ENCODE assay signal across 1 cellular context in the genomic region with DNA sequence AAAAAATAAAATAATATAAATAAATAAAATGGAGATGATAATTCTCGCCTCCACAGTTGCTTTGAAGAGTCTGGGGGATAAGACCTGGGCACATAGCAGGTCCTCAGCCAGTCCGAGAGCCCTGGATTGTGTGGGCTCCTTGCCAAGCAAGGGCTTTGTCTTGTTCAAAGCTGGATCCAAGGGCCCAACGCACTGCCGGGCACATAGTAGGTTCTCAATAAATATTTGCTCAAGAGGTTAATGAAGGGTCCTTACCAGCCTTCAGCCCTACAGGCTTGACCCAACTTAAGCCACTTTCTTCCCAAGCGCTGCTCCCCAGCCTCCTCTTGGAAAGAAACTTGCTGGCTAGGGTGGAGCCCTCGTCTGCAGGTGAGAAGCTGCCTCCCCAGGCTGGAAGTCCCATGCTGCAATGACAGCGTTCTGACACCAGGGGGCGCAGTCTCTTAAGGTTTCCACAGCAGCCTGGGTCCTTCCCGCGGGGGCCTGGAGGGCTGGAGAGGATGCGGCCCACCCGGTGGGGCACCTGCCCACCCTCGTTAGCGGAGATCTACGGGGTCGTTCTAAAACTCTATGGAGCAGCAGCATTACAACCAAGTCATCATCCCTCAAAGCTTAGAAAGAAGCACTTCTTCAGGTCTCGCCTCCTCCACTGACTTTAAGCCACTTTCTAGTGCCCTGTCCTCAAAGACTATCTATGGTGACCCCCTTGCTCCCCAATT.
A peak's percentile ranks its signal among the peaks of the same experiment; 100 is the strongest.
TF ChIP-seq lines count a peak whose summit lies in the region.

No MANE protein-coding gene starts in this region.

TF ChIP-seq in GM12878, 131 proteins besides CTCF, POLR2A, EP300 and RAD21 (continued from another document and continues in another):
- TF ChIP-seq, protein P1, sequence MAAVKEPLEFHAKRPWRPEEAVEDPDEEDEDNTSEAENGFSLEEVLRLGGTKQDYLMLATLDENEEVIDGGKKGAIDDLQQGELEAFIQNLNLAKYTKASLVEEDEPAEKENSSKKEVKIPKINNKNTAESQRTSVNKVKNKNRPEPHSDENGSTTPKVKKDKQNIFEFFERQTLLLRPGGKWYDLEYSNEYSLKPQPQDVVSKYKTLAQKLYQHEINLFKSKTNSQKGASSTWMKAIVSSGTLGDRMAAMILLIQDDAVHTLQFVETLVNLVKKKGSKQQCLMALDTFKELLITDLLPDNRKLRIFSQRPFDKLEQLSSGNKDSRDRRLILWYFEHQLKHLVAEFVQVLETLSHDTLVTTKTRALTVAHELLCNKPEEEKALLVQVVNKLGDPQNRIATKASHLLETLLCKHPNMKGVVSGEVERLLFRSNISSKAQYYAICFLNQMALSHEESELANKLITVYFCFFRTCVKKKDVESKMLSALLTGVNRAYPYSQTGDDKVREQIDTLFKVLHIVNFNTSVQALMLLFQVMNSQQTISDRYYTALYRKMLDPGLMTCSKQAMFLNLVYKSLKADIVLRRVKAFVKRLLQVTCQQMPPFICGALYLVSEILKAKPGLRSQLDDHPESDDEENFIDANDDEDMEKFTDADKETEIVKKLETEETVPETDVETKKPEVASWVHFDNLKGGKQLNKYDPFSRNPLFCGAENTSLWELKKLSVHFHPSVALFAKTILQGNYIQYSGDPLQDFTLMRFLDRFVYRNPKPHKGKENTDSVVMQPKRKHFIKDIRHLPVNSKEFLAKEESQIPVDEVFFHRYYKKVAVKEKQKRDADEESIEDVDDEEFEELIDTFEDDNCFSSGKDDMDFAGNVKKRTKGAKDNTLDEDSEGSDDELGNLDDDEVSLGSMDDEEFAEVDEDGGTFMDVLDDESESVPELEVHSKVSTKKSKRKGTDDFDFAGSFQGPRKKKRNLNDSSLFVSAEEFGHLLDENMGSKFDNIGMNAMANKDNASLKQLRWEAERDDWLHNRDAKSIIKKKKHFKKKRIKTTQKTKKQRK (IDR thresholded peaks at IDR 0.05; ENCODE audit: low read depth, low read length) = no peak
- no peak for TF ChIP-seq JUND (IDR thresholded peaks at IDR 0.05; ENCODE audit: low read depth, low read length)
- TF ChIP-seq NFIC (IDR thresholded peaks at IDR 0.05; ENCODE audit: low read depth, low read length) = no peak
- no peak for TF ChIP-seq ZNF622 (IDR thresholded peaks at IDR 0.05)
- TF ChIP-seq MXI1 (IDR thresholded peaks at IDR 0.05; ENCODE audit: low read depth, low read length) = no peak
- TF ChIP-seq SREBF2 (IDR thresholded peaks at IDR 0.05; ENCODE audit: low read length) = no peak
- TF ChIP-seq, protein P2, sequence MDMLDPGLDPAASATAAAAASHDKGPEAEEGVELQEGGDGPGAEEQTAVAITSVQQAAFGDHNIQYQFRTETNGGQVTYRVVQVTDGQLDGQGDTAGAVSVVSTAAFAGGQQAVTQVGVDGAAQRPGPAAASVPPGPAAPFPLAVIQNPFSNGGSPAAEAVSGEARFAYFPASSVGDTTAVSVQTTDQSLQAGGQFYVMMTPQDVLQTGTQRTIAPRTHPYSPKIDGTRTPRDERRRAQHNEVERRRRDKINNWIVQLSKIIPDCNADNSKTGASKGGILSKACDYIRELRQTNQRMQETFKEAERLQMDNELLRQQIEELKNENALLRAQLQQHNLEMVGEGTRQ (IDR thresholded peaks at IDR 0.05; ENCODE audit: borderline replicate concordance, low read depth, low read length) = no peak
- no peak for TF ChIP-seq ATF7 (IDR thresholded peaks at IDR 0.05; ENCODE audit: low read depth)
- TF ChIP-seq LARP7 (IDR thresholded peaks at IDR 0.05) = 0 out of 2 replicates have a peak, but pooled peaks have one; percentile 47
- TF ChIP-seq BACH1 (IDR thresholded peaks at IDR 0.05; ENCODE audit: borderline replicate concordance) = no peak
- TF ChIP-seq HDGF (IDR thresholded peaks at IDR 0.05) = no peak
- no peak for TF ChIP-seq NFXL1 (IDR thresholded peaks at IDR 0.05; ENCODE audit: borderline replicate concordance)
- no peak for TF ChIP-seq RBBP5 (conservative IDR thresholded peaks at IDR 0.05)
- TF ChIP-seq ZNF384 (IDR thresholded peaks at IDR 0.05; ENCODE audit: borderline replicate concordance, low read depth, low read length) = no peak
- no peak for TF ChIP-seq FOS (IDR thresholded peaks at IDR 0.05; ENCODE audit: borderline replicate concordance, extremely low read depth, insufficient read length)
- TF ChIP-seq MEF2A (IDR thresholded peaks at IDR 0.05; ENCODE audit: insufficient read depth, low read depth, low read length) = no peak
- no peak for TF ChIP-seq CHD1 (IDR thresholded peaks at IDR 0.05; ENCODE audit: low read depth, low read length)
- no peak for TF ChIP-seq CREM (IDR thresholded peaks at IDR 0.05; ENCODE audit: low read depth)
- no peak for TF ChIP-seq MTA2 (IDR thresholded peaks at IDR 0.05; ENCODE audit: low read depth)
- TF ChIP-seq CBX3 (IDR thresholded peaks at IDR 0.05; ENCODE audit: borderline replicate concordance, low read depth) = no peak
- TF ChIP-seq YY1 (IDR thresholded peaks at IDR 0.05; ENCODE audit: low read depth, low read length) = peak; percentile 79
- no peak for TF ChIP-seq POLR2AphosphoS2 (IDR thresholded peaks at IDR 0.05; ENCODE audit: low read depth, low read length)
- no peak for TF ChIP-seq NFYA (IDR thresholded peaks at IDR 0.05; ENCODE audit: borderline replicate concordance, low read depth, low read length)
- no peak for TF ChIP-seq NR2F1 (conservative IDR thresholded peaks at IDR 0.05)
- TF ChIP-seq TBL1XR1 (IDR thresholded peaks at IDR 0.05; ENCODE audit: low read depth, low read length) = 0 out of 2 replicates have a peak, but pooled peaks have one; percentile 50
- TF ChIP-seq, protein P3, sequence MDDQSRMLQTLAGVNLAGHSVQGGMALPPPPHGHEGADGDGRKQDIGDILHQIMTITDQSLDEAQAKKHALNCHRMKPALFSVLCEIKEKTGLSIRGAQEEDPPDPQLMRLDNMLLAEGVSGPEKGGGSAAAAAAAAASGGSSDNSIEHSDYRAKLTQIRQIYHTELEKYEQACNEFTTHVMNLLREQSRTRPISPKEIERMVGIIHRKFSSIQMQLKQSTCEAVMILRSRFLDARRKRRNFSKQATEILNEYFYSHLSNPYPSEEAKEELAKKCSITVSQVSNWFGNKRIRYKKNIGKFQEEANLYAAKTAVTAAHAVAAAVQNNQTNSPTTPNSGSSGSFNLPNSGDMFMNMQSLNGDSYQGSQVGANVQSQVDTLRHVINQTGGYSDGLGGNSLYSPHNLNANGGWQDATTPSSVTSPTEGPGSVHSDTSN (IDR thresholded peaks at IDR 0.05; ENCODE audit: insufficient replicate concordance, low read depth, low read length) = no peak
- TF ChIP-seq, protein P4, sequence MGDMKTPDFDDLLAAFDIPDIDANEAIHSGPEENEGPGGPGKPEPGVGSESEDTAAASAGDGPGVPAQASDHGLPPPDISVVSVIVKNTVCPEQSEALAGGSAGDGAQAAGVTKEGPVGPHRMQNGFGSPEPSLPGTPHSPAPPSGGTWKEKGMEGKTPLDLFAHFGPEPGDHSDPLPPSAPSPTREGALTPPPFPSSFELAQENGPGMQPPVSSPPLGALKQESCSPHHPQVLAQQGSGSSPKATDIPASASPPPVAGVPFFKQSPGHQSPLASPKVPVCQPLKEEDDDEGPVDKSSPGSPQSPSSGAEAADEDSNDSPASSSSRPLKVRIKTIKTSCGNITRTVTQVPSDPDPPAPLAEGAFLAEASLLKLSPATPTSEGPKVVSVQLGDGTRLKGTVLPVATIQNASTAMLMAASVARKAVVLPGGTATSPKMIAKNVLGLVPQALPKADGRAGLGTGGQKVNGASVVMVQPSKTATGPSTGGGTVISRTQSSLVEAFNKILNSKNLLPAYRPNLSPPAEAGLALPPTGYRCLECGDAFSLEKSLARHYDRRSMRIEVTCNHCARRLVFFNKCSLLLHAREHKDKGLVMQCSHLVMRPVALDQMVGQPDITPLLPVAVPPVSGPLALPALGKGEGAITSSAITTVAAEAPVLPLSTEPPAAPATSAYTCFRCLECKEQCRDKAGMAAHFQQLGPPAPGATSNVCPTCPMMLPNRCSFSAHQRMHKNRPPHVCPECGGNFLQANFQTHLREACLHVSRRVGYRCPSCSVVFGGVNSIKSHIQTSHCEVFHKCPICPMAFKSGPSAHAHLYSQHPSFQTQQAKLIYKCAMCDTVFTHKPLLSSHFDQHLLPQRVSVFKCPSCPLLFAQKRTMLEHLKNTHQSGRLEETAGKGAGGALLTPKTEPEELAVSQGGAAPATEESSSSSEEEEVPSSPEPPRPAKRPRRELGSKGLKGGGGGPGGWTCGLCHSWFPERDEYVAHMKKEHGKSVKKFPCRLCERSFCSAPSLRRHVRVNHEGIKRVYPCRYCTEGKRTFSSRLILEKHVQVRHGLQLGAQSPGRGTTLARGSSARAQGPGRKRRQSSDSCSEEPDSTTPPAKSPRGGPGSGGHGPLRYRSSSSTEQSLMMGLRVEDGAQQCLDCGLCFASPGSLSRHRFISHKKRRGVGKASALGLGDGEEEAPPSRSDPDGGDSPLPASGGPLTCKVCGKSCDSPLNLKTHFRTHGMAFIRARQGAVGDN (IDR thresholded peaks at IDR 0.05) = no peak
- no peak for TF ChIP-seq MYB (IDR thresholded peaks at IDR 0.05; ENCODE audit: borderline replicate concordance, low read depth, low read length)
- TF ChIP-seq FOXM1 (IDR thresholded peaks at IDR 0.05; ENCODE audit: low read depth, low read length) = 0 out of 2 replicates have a peak, but pooled peaks have one; percentile 41
- TF ChIP-seq ZBED1 (IDR thresholded peaks at IDR 0.05; ENCODE audit: borderline replicate concordance) = no peak
- no peak for TF ChIP-seq ZNF274 (IDR thresholded peaks at IDR 0.05; ENCODE audit: insufficient read depth, insufficient read length)
- TF ChIP-seq EGR1 (IDR thresholded peaks at IDR 0.05; ENCODE audit: borderline replicate concordance in 1 of 2, low read depth in 2 of 2, low read length in 2 of 2) = no peak
- TF ChIP-seq, protein P5, sequence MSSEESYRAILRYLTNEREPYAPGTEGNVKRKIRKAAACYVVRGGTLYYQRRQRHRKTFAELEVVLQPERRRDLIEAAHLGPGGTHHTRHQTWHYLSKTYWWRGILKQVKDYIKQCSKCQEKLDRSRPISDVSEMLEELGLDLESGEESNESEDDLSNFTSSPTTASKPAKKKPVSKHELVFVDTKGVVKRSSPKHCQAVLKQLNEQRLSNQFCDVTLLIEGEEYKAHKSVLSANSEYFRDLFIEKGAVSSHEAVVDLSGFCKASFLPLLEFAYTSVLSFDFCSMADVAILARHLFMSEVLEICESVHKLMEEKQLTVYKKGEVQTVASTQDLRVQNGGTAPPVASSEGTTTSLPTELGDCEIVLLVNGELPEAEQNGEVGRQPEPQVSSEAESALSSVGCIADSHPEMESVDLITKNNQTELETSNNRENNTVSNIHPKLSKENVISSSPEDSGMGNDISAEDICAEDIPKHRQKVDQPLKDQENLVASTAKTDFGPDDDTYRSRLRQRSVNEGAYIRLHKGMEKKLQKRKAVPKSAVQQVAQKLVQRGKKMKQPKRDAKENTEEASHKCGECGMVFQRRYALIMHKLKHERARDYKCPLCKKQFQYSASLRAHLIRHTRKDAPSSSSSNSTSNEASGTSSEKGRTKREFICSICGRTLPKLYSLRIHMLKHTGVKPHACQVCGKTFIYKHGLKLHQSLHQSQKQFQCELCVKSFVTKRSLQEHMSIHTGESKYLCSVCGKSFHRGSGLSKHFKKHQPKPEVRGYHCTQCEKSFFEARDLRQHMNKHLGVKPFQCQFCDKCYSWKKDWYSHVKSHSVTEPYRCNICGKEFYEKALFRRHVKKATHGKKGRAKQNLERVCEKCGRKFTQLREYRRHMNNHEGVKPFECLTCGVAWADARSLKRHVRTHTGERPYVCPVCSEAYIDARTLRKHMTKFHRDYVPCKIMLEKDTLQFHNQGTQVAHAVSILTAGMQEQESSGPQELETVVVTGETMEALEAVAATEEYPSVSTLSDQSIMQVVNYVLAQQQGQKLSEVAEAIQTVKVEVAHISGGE (CRISPR knock-in tag; IDR thresholded peaks at IDR 0.05) = no peak
- TF ChIP-seq, protein P6, sequence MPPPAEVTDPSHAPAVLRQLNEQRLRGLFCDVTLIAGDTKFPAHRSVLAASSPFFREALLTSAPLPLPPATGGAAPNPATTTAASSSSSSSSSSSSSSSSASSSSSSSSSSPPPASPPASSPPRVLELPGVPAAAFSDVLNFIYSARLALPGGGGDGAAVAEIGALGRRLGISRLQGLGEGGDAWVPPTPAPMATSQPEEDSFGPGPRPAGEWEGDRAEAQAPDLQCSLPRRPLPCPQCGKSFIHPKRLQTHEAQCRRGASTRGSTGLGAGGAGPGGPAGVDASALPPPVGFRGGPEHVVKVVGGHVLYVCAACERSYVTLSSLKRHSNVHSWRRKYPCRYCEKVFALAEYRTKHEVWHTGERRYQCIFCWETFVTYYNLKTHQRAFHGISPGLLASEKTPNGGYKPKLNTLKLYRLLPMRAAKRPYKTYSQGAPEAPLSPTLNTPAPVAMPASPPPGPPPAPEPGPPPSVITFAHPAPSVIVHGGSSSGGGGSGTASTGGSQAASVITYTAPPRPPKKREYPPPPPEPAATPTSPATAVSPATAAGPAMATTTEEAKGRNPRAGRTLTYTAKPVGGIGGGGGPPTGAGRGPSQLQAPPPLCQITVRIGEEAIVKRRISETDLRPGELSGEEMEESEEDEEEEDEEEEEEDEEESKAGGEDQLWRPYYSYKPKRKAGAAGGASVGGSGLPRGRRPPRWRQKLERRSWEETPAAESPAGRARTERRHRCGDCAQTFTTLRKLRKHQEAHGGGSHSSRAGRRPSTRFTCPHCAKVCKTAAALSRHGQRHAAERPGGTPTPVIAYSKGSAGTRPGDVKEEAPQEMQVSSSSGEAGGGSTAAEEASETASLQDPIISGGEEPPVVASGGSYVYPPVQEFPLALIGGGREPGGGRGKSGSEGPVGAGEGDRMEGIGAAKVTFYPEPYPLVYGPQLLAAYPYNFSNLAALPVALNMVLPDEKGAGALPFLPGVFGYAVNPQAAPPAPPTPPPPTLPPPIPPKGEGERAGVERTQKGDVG (CRISPR knock-in tag; IDR thresholded peaks at IDR 0.05) = no peak
- TF ChIP-seq RB1 (IDR thresholded peaks at IDR 0.05; ENCODE audit: borderline replicate concordance) = peak; percentile 43; the same call in 1 of the 2 replicates
- TF ChIP-seq STAT1 (conservative IDR thresholded peaks at IDR 0.05) = no peak
- peak in 1 of 2 experiments; percentile 49; a peak in 1 of 4 replicates for TF ChIP-seq BHLHE40 (IDR thresholded peaks at IDR 0.05; ENCODE audit: borderline replicate concordance in 1 of 2, low read depth in 2 of 2, low read length in 1 of 2)
- no peak for TF ChIP-seq TAF1 (IDR thresholded peaks at IDR 0.05; ENCODE audit: borderline replicate concordance, low read depth, low read length)
- TF ChIP-seq ETV6 (conservative IDR thresholded peaks at IDR 0.05 in 1 of 2, IDR thresholded peaks at IDR 0.05 in 1 of 2; ENCODE audit: borderline replicate concordance in 1 of 2, low read depth in 1 of 2) = no peak
- TF ChIP-seq, protein P7, sequence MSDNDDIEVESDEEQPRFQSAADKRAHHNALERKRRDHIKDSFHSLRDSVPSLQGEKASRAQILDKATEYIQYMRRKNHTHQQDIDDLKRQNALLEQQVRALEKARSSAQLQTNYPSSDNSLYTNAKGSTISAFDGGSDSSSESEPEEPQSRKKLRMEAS (IDR thresholded peaks at IDR 0.05; ENCODE audit: low read depth, low read length) = peak; percentile 48; the same call in 1 of the 2 replicates
- TF ChIP-seq ASH2L (IDR thresholded peaks at IDR 0.05; ENCODE audit: borderline replicate concordance, low read depth) = no peak
- TF ChIP-seq SUPT20H (IDR thresholded peaks at IDR 0.05; ENCODE audit: borderline replicate concordance, control insufficient read depth, low read depth, low read length) = no peak
- TF ChIP-seq CREB1 (IDR thresholded peaks at IDR 0.05; ENCODE audit: low read depth) = no peak
